17 cellular contexts compared by ENCODE assay signal in genomic region chr14:99891266-99891665, GRCh38.
DNase-seq lines count a peak whose midpoint lies in the region; ATAC-seq and TF ChIP-seq lines count a peak whose summit lies in the region.
"Had no signal": no experiment of that assay in that cellular context is flagged by ENCODE, and none has a peak within 500 bp of the region (broad histone marks: within the 10 kb centered on the region; RNA-seq: fewer than 3 reads in every experiment).

No MANE protein-coding gene starts in this region.

- no peak for DNase-seq in dorsolateral prefrontal cortex
- DNase-seq in PC-3: no peak
- DNase-seq in psoas muscle: no peak
- DNase-seq in kidney tubule cell (ENCODE audit: low spot score): no peak
- DNase-seq: C1 segment of cervical spinal cord; Calu3; CD4-positive, alpha-beta memory T cell; COR-L47; DMS53; EL; GDM1; H9 had no signal

- WGBS in psoas muscle, 3 donors: 92 to 94% (median 94%) methylated on average over 2 of the region's 2 CpGs

- intact Hi-C loops in dorsolateral prefrontal cortex (cut with DNase I): no loop called here
- intact Hi-C loops in PC-3 (cut with micrococcal nuclease): no loop called here
- intact Hi-C loops in psoas muscle (cut with DNase I): no loop called here

- POLR2A ChIA-PET in PC-3 (lab: Charles Lee; ENCODE audit: unreplicated experiment): no interaction called here

- no TSS peak for BruUV-seq in PC-3 (replicated peaks; lab: Mats Ljungman, UMichigan)

- H3K27ac ChIP-seq in OCI-LY3 (ENCODE audit: low read length) (peak overlapping the region; percentile 72; the same call in 1 of the 2 replicates), angular gyrus (ENCODE audit: low read depth, low read length) (peak overlapping the region; percentile 56), dorsolateral prefrontal cortex (peak overlapping the region in 34 of 59 donors; percentile 2 to 80 (median 59)), PC-3 (ENCODE audit: low read length) (no peak overlapping the region), psoas muscle (no peak overlapping the region)

- H3K4me3 ChIP-seq in OCI-LY3 (ENCODE audit: low read length) (peak overlapping the region; percentile 66), dorsolateral prefrontal cortex (no peak overlapping the region), PC-3 (ENCODE audit: low read length) (no peak overlapping the region), psoas muscle (no peak overlapping the region)
- H3K4me3 ChIP-seq: GM12878, GM23338 had no signal

- CTCF ChIA-PET in PC-3 (lab: Charles Lee): no interaction called here

- H3K4me2 ChIP-seq in OCI-LY3 (ENCODE audit: low read length) (peak overlapping the region; percentile 85), PC-3 (ENCODE audit: low read length) (no peak overlapping the region)
- H3K4me2 ChIP-seq: GM23338 had no signal

- no peaks in the 10 kb centered on the region for H3K9me2 ChIP-seq in PC-3 (replicated peaks; ENCODE audit: low read length)

- no peak overlapping the region for H2AFZ ChIP-seq in OCI-LY3 (ENCODE audit: low read depth, low read length)
- no peak overlapping the region for H2AFZ ChIP-seq in PC-3 (ENCODE audit: low read length)
- H2AFZ ChIP-seq: GM23338 had no signal

- H4K20me1 ChIP-seq in OCI-LY3 (ENCODE audit: insufficient read depth, low read length) (no peaks in the 10 kb centered on the region), PC-3 (ENCODE audit: low read length) (no peaks in the 10 kb centered on the region)

- H3K36me3 ChIP-seq in OCI-LY3 (replicated peaks; ENCODE audit: low read depth, low read length): peaks cover 12% of the 10 kb centered on the region
- H3K36me3 ChIP-seq in PC-3 (ENCODE audit: low read depth, low read length): no peaks in the 10 kb centered on the region
- peaks cover 0 to 4% of the 10 kb centered on the region in 2 donors for H3K36me3 ChIP-seq in psoas muscle (ENCODE audit: insufficient read depth in 1 of 2, low read depth in 1 of 2)

- no peak for TF ChIP-seq CTCF in OCI-LY3 (IDR thresholded peaks at IDR 0.05; ENCODE audit: low read depth, low read length)
- TF ChIP-seq CTCF in dorsolateral prefrontal cortex (IDR thresholded peaks at IDR 0.05 in 54 of 56, conservative IDR thresholded peaks at IDR 0.05 in 2 of 56; ENCODE audit: low read depth in 1 of 56, partially characterized antibody in 56 of 56): no peak
- TF ChIP-seq CTCF in PC-3 (conservative IDR thresholded peaks at IDR 0.05; ENCODE audit: low read depth, low read length): no peak
- TF ChIP-seq CTCF in psoas muscle (IDR thresholded peaks at IDR 0.05): no peak

- no peak for ATAC-seq in PC-3
- no peak for ATAC-seq in psoas muscle
- ATAC-seq: GM23338, HCT116 had no signal

- H3K79me2 ChIP-seq in OCI-LY3 (ENCODE audit: low read length) (no peaks in the 10 kb centered on the region), PC-3 (ENCODE audit: low read length) (no peaks in the 10 kb centered on the region)

- H3K27me3 ChIP-seq in OCI-LY3 (ENCODE audit: low read depth, low read length) (no peaks in the 10 kb centered on the region), dorsolateral prefrontal cortex (no peaks in the 10 kb centered on the region), PC-3 (ENCODE audit: low read length) (no peaks in the 10 kb centered on the region), psoas muscle (ENCODE audit: insufficient read depth in 3 of 3, low read length in 2 of 3) (no peaks in the 10 kb centered on the region)

- H3K4me1 ChIP-seq in OCI-LY3 (ENCODE audit: low read length) (peaks cover 30% of the 10 kb centered on the region), PC-3 (ENCODE audit: insufficient read depth, low read length) (no peaks in the 10 kb centered on the region), psoas muscle (no peaks in the 10 kb centered on the region)

- H3K9ac ChIP-seq in OCI-LY3 (ENCODE audit: low read length): no peak overlapping the region
- H3K9ac ChIP-seq in PC-3 (ENCODE audit: low read length): no peak overlapping the region

- H3K9me3 ChIP-seq in OCI-LY3 (ENCODE audit: insufficient read depth, low read length): no peaks in the 10 kb centered on the region
- H3K9me3 ChIP-seq in PC-3 (ENCODE audit: low read length): no peaks in the 10 kb centered on the region
- no peaks in the 10 kb centered on the region for H3K9me3 ChIP-seq in psoas muscle

- H3F3A ChIP-seq in PC-3 (ENCODE audit: low read length, unreplicated experiment): no peaks in the 10 kb centered on the region

Comparison
In these comparisons a context has a peak if more than half of its experiments do, and no peak if none do; other contexts are left out.
1. H3K27ac ChIP-seq: peak in OCI-LY3 (single experiment), angular gyrus (single experiment) and dorsolateral prefrontal cortex (34 of 59); none in PC-3 (single experiment) and psoas muscle (single experiment).